In genomic region chr20:61761453-61762207, GRCh38 we compare ENCODE assay signal across 13 cellular contexts.
"Had no signal": no experiment of that assay in that cellular context is flagged by ENCODE, and none has a peak within 500 bp of the region (broad histone marks: within the 10 kb centered on the region; RNA-seq: fewer than 3 reads in every experiment).

No MANE protein-coding gene starts in this region.

- H3K4me2 ChIP-seq: neural progenitor cell, smooth muscle cell had no signal

- H3K27me3 ChIP-seq: colonic mucosa, thyroid gland had no signal

- H3K9me3 Mint-ChIP-seq: activated CD4-positive, alpha-beta T cell treated with anti-CD3 and anti-CD28 coated beads, Interleukin-2, amount 10 ng/mL, durations not matched to agents 24 days and 14 days; activated naive CD4-positive, alpha-beta T cell treated with anti-CD3 and anti-CD28 coated beads for 36 hours; activated T-helper 1 cell treated with anti-CD3 and anti-CD28 coated beads, Interleukin-12 subunit alpha, Interleukin-12 subunit beta, Interleukin-2, Interleukin-4 antibody, amounts not matched to agents 30 ng/mL and 10 ng/mL and 1 ng/mL, durations not matched to agents 14 hours and 24 hours and 36 hours; neural progenitor cell; stimulated activated naive CD8-positive, alpha-beta T cell treated with anti-CD3 and anti-CD28 coated beads, Interleukin-15, amount 100 ng/mL, for 72 hours had no signal

- H3K4me1 ChIP-seq: colonic mucosa, esophagus muscularis mucosa, neural progenitor cell, thyroid gland had no signal

- H2AFZ ChIP-seq: neural progenitor cell had no signal

- ATAC-seq: right cardiac atrium; stimulated activated naive CD8-positive, alpha-beta T cell treated with anti-CD3 and anti-CD28 coated beads, Interleukin-15, amount 100 ng/mL, for 72 hours had no signal

- H3K27ac ChIP-seq: colonic mucosa, esophagus muscularis mucosa, neural progenitor cell, thyroid gland had no signal

- H3K27ac Mint-ChIP-seq: activated CD4-positive, alpha-beta T cell treated with anti-CD3 and anti-CD28 coated beads, Interleukin-2, amount 10 ng/mL, durations not matched to agents 24 days and 14 days; activated naive CD4-positive, alpha-beta T cell treated with anti-CD3 and anti-CD28 coated beads for 36 hours; activated T-helper 1 cell treated with anti-CD3 and anti-CD28 coated beads, Interleukin-12 subunit alpha, Interleukin-12 subunit beta, Interleukin-2, Interleukin-4 antibody, amounts not matched to agents 30 ng/mL and 10 ng/mL and 1 ng/mL, durations not matched to agents 14 hours and 24 hours and 36 hours; naive B cell; neural progenitor cell had no signal

- H3K4me3 Mint-ChIP-seq: activated CD4-positive, alpha-beta T cell treated with anti-CD3 and anti-CD28 coated beads, Interleukin-2, amount 10 ng/mL, durations not matched to agents 24 days and 14 days; activated naive CD4-positive, alpha-beta T cell treated with anti-CD3 and anti-CD28 coated beads for 36 hours; activated T-helper 1 cell treated with anti-CD3 and anti-CD28 coated beads, Interleukin-12 subunit alpha, Interleukin-12 subunit beta, Interleukin-2, Interleukin-4 antibody, amounts not matched to agents 30 ng/mL and 10 ng/mL and 1 ng/mL, durations not matched to agents 14 hours and 24 hours and 36 hours; naive B cell; neural progenitor cell; stimulated activated naive CD8-positive, alpha-beta T cell treated with anti-CD3 and anti-CD28 coated beads, Interleukin-15, amount 100 ng/mL, for 72 hours had no signal

- H3K4me1 Mint-ChIP-seq: activated CD4-positive, alpha-beta T cell treated with anti-CD3 and anti-CD28 coated beads, Interleukin-2, amount 10 ng/mL, durations not matched to agents 24 days and 14 days; naive B cell; stimulated activated naive CD8-positive, alpha-beta T cell treated with anti-CD3 and anti-CD28 coated beads, Interleukin-15, amount 100 ng/mL, for 72 hours had no signal

- H3K36me3 ChIP-seq: colonic mucosa, esophagus muscularis mucosa, neural progenitor cell, thyroid gland had no signal

- H3K9ac ChIP-seq: neural progenitor cell had no signal

- H3K4me3 ChIP-seq: colonic mucosa, esophagus muscularis mucosa, neural progenitor cell, smooth muscle cell, thyroid gland had no signal

- DNase-seq: activated CD4-positive, alpha-beta T cell treated with anti-CD3 and anti-CD28 coated beads, Interleukin-2, amount 10 ng/mL, durations not matched to agents 24 days and 14 days; activated CD8-positive, alpha-beta memory T cell treated with anti-CD3 and anti-CD28 coated beads for 24 hours; activated naive CD4-positive, alpha-beta T cell treated with anti-CD3 and anti-CD28 coated beads for 36 hours; colonic mucosa; naive B cell; right cardiac atrium; stimulated activated naive CD8-positive, alpha-beta T cell treated with anti-CD3 and anti-CD28 coated beads, Interleukin-15, amount 100 ng/mL, for 72 hours; T-helper 2 cell; thyroid gland had no signal

- H3K36me3 Mint-ChIP-seq: naive B cell, neural progenitor cell had no signal

- H3K9me3 ChIP-seq: colonic mucosa, esophagus muscularis mucosa, thyroid gland had no signal

- H3K27me3 Mint-ChIP-seq: activated CD4-positive, alpha-beta T cell treated with anti-CD3 and anti-CD28 coated beads, Interleukin-2, amount 10 ng/mL, durations not matched to agents 24 days and 14 days; naive B cell; stimulated activated naive CD8-positive, alpha-beta T cell treated with anti-CD3 and anti-CD28 coated beads, Interleukin-15, amount 100 ng/mL, for 72 hours had no signal
